Comparison of ENCODE assay signal across 20 cellular contexts in genomic region chr19:29769997-29770396, GRCh38.
"Had no signal": no experiment of that assay in that cellular context is flagged by ENCODE, and none has a peak within 500 bp of the region (broad histone marks: within the 10 kb centered on the region; RNA-seq: fewer than 3 reads in every experiment).

No MANE protein-coding gene starts in this region.

- H3K79me2 ChIP-seq: hepatocyte had no signal

- DNase-seq: dermis blood vessel endothelial cell; dorsolateral prefrontal cortex; effector CD4-positive, alpha-beta T cell; effector memory CD4-positive, alpha-beta T cell; foreskin keratinocyte; heart left ventricle; hypothalamus; immature natural killer cell; islet precursor cell; kidney; kidney glomerular epithelial cell; left ventricle myocardium superior; lower lobe of right lung; mesenchymal stem cell; naive thymus-derived CD4-positive, alpha-beta T cell had no signal

- H3K4me3 ChIP-seq: coronary artery, dorsolateral prefrontal cortex, esophagus muscularis mucosa, gastroesophageal sphincter, heart left ventricle, hepatocyte, left lung, lower lobe of right lung had no signal

- H3K36me3 ChIP-seq: esophagus muscularis mucosa, gastroesophageal sphincter, heart left ventricle, left lung, lower lobe of right lung had no signal

- H3K27ac ChIP-seq: coronary artery, dorsolateral prefrontal cortex, esophagus muscularis mucosa, foreskin keratinocyte, gastroesophageal sphincter, heart left ventricle, hepatocyte, left lung, lower lobe of right lung had no signal

- H3K4me1 ChIP-seq: foreskin keratinocyte, heart left ventricle, left lung, lower lobe of right lung had no signal

- H3K9me3 ChIP-seq: esophagus muscularis mucosa, gastroesophageal sphincter, heart left ventricle, left lung, lower lobe of right lung had no signal

- H2AFZ ChIP-seq: hepatocyte had no signal

- H3K27me3 ChIP-seq: dorsolateral prefrontal cortex, foreskin keratinocyte, gastroesophageal sphincter, heart left ventricle, hepatocyte, left lung had no signal

- H3K4me2 ChIP-seq: hepatocyte had no signal
